12 cellular contexts compared by ENCODE assay signal in the genomic region with DNA sequence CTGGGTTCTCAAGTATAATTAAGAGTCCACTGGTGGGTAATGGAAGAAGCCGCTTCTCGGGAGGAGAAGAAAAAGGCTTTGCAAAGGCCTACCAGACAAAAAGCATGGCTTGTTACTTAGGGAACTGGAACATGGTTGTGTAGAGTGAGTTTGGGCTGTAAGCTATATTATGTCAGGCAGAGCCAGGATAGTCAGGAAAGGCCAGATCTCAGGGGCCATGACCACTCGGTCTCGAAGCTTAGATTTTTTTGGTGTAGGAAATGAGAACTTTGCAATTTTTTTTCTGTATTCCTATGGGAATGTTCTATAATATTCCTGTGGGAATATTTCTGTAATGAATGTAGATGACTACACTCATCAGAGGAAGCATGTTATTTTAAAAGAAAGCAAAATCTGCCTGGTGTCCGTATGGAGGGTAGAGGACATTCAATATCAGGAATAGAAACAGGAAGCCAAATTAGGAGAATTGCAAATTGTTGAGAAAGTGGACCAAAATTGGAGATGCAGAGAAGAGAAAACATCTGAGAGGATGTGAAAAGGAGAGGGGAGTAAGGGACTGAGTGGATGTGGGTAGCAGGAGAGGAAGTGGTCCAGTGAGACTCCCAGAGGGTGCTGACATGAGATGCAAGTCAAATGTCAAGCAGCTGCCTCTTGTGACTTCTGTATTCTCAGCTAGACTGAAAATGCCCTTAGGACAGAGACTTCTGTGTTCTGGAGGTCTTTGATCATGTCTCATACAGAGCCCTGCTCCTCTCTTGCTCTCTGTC. TPM values are rescaled to one million over a fixed set of nuclear protein-coding genes. Genes with fewer than 3 reads are reported as not detected.
DNase-seq lines count a peak whose midpoint lies in the region; ATAC-seq lines count a peak whose summit lies in the region.
"Had no signal": no experiment of that assay in that cellular context is flagged by ENCODE, and none has a peak within 500 bp of the region (broad histone marks: within the 10 kb centered on the region; RNA-seq: fewer than 3 reads in every experiment).

No MANE protein-coding gene starts in this region.

- ATAC-seq in GM18858 (IDR thresholded peaks at IDR 0.05; ENCODE audit: unreplicated experiment) (peak; percentile 90), GM21528 (IDR thresholded peaks at IDR 0.05; ENCODE audit: low FRiP score, unreplicated experiment) (peak; percentile 84), HG03342 (IDR thresholded peaks at IDR 0.05; ENCODE audit: unreplicated experiment) (peak; percentile 88), left cardiac atrium (peak; percentile 12 to 52)
- ATAC-seq: HepG2, Panc1 had no signal

- intact Hi-C loops in left cardiac atrium (cut with DNase I) = no loop called here

- DNase-seq in left cardiac atrium = no peak
- no peak for DNase-seq in COR-L47 (lab: John Stamatoyannopoulos, UW)
- DNase-seq in NCI-H510A treated with DMSO at 0.1 percent for 48 hours (lab: John Stamatoyannopoulos, UW) = no peak
- DNase-seq in KG1 (lab: John Stamatoyannopoulos, UW) = no peak
- no peak for DNase-seq in NCI-H1417 (lab: John Stamatoyannopoulos, UW)
- DNase-seq: effector CD8-positive, alpha-beta T cell; islet precursor cell had no signal

RNA-seq across cellular contexts. Expression of a gene that starts 45.2 kb away (rescaled TPM):
- not detected for total RNA-seq in left cardiac atrium

Comparison
In these comparisons a context has a peak if more than half of its experiments do, and no peak if none do; other contexts are left out.
1. ATAC-seq: peak in every context shown above with its lines; median percentile 90 in GM18858; 88 in HG03342; 84 in GM21528; 32 in left cardiac atrium.